Comparison of ENCODE assay signal across 25 cellular contexts in genomic region chr5:103452666-103453065, GRCh38.
DNase-seq lines count a peak whose midpoint lies in the region; ATAC-seq and TF ChIP-seq lines count a peak whose summit lies in the region.
"Had no signal": no experiment of that assay in that cellular context is flagged by ENCODE, and none has a peak within 500 bp of the region (broad histone marks: within the 10 kb centered on the region; RNA-seq: fewer than 3 reads in every experiment).

No MANE protein-coding gene starts in this region.

- H3K9ac ChIP-seq in SK-N-SH: peak overlapping the region; percentile 61; the same call in 1 of the 2 replicates
- peak overlapping the region; percentile 73 for H3K9ac ChIP-seq in skeletal muscle satellite cell (ENCODE audit: low read depth, low read length)

- no peaks in the 10 kb centered on the region for H4K20me1 ChIP-seq in SK-N-SH (ENCODE audit: insufficient read depth)

- DNase-seq in ELR (ENCODE audit: low read depth) (peak; percentile 75), SK-N-SH (no peak), fibroblast of gingiva (ENCODE audit: low read depth) (peak; percentile 16), medulla oblongata (ENCODE audit: extremely low spot score) (no peak), T-helper 9 cell (no peak)
- DNase-seq: activated CD4-positive, alpha-beta T cell treated with anti-CD3 and anti-CD28 coated beads, Interleukin-2, amount 50 U/mL, for 4 hours; activated gamma-delta T cell; AML-193; DMS79 treated with DMSO at 0.1 percent for 48 hours; dorsolateral prefrontal cortex; left cardiac atrium; NCI-H1436; NCI-H2171 treated with DMSO at 0.1 percent for 48 hours; NCI-H69; posterior cingulate gyrus; Right ventricle myocardium superior; stimulated activated CD4-positive, alpha-beta T cell treated with anti-CD3 and anti-CD28 coated beads, Interleukin-1b, Interleukin-23, amount 100 ng/mL, for 48 hours; stimulated activated naive B cell treated with anti-CD40 and anti-IgM and Interleukin-4, amounts not matched to agents 10 μg/mL and 1 μg/mL and 100 μg/mL, for 72 hours; testis had no signal

- CTCF ChIA-PET in SK-N-SH (lab: Yijun Ruan, JAX): interaction anchor here (1.4 kb wide), 1 partner anchor 220 kb away, joined by 5 read pairs; no protein-coding TSS in a partner anchor

- no peak for TF ChIP-seq CTCF in SK-N-SH (IDR thresholded peaks at IDR 0.05)

- H3K9me2 ChIP-seq in SK-N-SH: no peaks in the 10 kb centered on the region

- H3K79me2 ChIP-seq in SK-N-SH (ENCODE audit: insufficient read depth): no peaks in the 10 kb centered on the region

- no peak for ATAC-seq in HG02938 (IDR thresholded peaks at IDR 0.05; ENCODE audit: unreplicated experiment)
- ATAC-seq: gastroesophageal sphincter; HCT116; left cardiac atrium; stimulated activated naive B cell treated with anti-CD40 and anti-IgM and Interleukin-4, amounts not matched to agents 10 μg/mL and 1 μg/mL and 100 μg/mL, for 72 hours had no signal

- TF ChIP-seq RAD21 in SK-N-SH (IDR thresholded peaks at IDR 0.05; ENCODE audit: low read length): no peak

- H3K27me3 ChIP-seq in SK-N-SH (ENCODE audit: insufficient read depth): no peaks in the 10 kb centered on the region
- no peaks in the 10 kb centered on the region for H3K27me3 ChIP-seq in skeletal muscle satellite cell (ENCODE audit: control insufficient read depth, insufficient read depth, low read length)
- H3K27me3 ChIP-seq: adrenal gland, dorsolateral prefrontal cortex, gastroesophageal sphincter, testis had no signal

- H3K4me3 ChIP-seq in SK-N-SH (ENCODE audit: low read depth in 2 of 2, low read length in 1 of 2) (no peak overlapping the region), skeletal muscle satellite cell (ENCODE audit: low read length) (no peak overlapping the region)
- H3K4me3 ChIP-seq: adrenal gland, gastroesophageal sphincter, testis had no signal

- no peak overlapping the region for H2AFZ ChIP-seq in SK-N-SH (ENCODE audit: low read depth)

- POLR2A ChIA-PET in SK-N-SH (lab: Yijun Ruan, JAX): no interaction called here

- H3F3A ChIP-seq in SK-N-SH (replicated peaks; ENCODE audit: insufficient read depth): peaks cover 38% of the 10 kb centered on the region

- TF ChIP-seq EP300 in SK-N-SH (IDR thresholded peaks at IDR 0.05; ENCODE audit: borderline replicate concordance in 1 of 2, low read depth in 1 of 2, low read length in 1 of 2): peak in 1 of 2 experiments; percentile 95; a peak in 2 of 4 replicates

- H3K36me3 ChIP-seq in SK-N-SH (replicated peaks in 1 of 2; ENCODE audit: control insufficient read depth in 1 of 2, insufficient read depth in 2 of 2, low read length in 1 of 2) (no peaks in the 10 kb centered on the region), skeletal muscle satellite cell (ENCODE audit: insufficient read depth, low read length) (no peaks in the 10 kb centered on the region)
- H3K36me3 ChIP-seq: adrenal gland, gastroesophageal sphincter had no signal

- peak overlapping the region; percentile 85 to 89 for H3K27ac ChIP-seq in SK-N-SH (ENCODE audit: low read depth in 2 of 2, low read length in 1 of 2)
- H3K27ac ChIP-seq: adrenal gland, epithelial cell of prostate, gastroesophageal sphincter, testis had no signal

- 10% methylated on average over 1 of the region's 1 CpG for WGBS in SK-N-SH (ENCODE audit: low lambda C conversion rate)

- peaks cover 16 to 28% of the 10 kb centered on the region in 2 experiments; a peak in 3 of 4 replicates for H3K4me1 ChIP-seq in SK-N-SH (ENCODE audit: control insufficient read depth in 1 of 2, insufficient read depth in 2 of 2, low read depth in 1 of 2, low read length in 1 of 2)
- peaks cover 45% of the 10 kb centered on the region for H3K4me1 ChIP-seq in skeletal muscle satellite cell (ENCODE audit: control insufficient read depth, insufficient read depth, low read length)
- H3K4me1 ChIP-seq: gastroesophageal sphincter, testis had no signal

- H3K4me2 ChIP-seq in SK-N-SH (peak overlapping the region; percentile 21; the same call in 1 of the 2 replicates), skeletal muscle satellite cell (ENCODE audit: low read length) (peak overlapping the region; percentile 26)

- H3K9me3 ChIP-seq in SK-N-SH: no peaks in the 10 kb centered on the region
- H3K9me3 ChIP-seq in skeletal muscle satellite cell (replicated peaks; ENCODE audit: low read length): no peaks in the 10 kb centered on the region
- H3K9me3 ChIP-seq: adrenal gland, gastroesophageal sphincter, testis had no signal

TF ChIP-seq in SK-N-SH, 30 proteins besides CTCF, POLR2A, EP300 and RAD21:
- TF ChIP-seq POLR2AphosphoS5 (IDR thresholded peaks at IDR 0.05; ENCODE audit: low read depth, low read length) (peak; percentile 47; the same call in 1 of the 2 replicates), NRF1 (IDR thresholded peaks at IDR 0.05; ENCODE audit: low read depth, low read length) (no peak), REST (IDR thresholded peaks at IDR 0.05; ENCODE audit: low read depth, low read length) (no peak), FOXM1 (IDR thresholded peaks at IDR 0.05; ENCODE audit: low read depth) (0 out of 2 replicates have a peak, but pooled peaks have one; percentile 26), TEAD4 (IDR thresholded peaks at IDR 0.05; ENCODE audit: borderline replicate concordance, insufficient read depth) (peak; percentile 63; the same call in 1 of the 2 replicates), NFIC (IDR thresholded peaks at IDR 0.05; ENCODE audit: borderline replicate concordance) (peak; percentile 87), SMC3 (IDR thresholded peaks at IDR 0.05; ENCODE audit: low read depth, low read length) (no peak), TCF12 (IDR thresholded peaks at IDR 0.05) (peak; percentile 82), EZH2phosphoT487 (IDR thresholded peaks at IDR 0.05; ENCODE audit: borderline replicate concordance, low read depth) (no peak), PBX3 (IDR thresholded peaks at IDR 0.05) (peak; percentile 83), GABPA (IDR thresholded peaks at IDR 0.05; ENCODE audit: low read depth) (no peak), JUND (IDR thresholded peaks at IDR 0.05) (peak; percentile 68), RXRA (IDR thresholded peaks at IDR 0.05; ENCODE audit: borderline replicate concordance, low read depth) (peak; percentile 83; the same call in 1 of the 2 replicates), TAF1 (IDR thresholded peaks at IDR 0.05; ENCODE audit: borderline replicate concordance, low read depth, low read length) (no peak), MEF2A (IDR thresholded peaks at IDR 0.05; ENCODE audit: borderline replicate concordance, low read depth) (0 out of 2 replicates have a peak, but pooled peaks have one; percentile 47), FOSL2 (IDR thresholded peaks at IDR 0.05; ENCODE audit: borderline replicate concordance, low read depth) (peak; percentile 71), ELF1 (IDR thresholded peaks at IDR 0.05) (peak; percentile 46; the same call in 1 of the 2 replicates)

Comparison
In these comparisons a context has a peak if more than half of its experiments do, and no peak if none do; other contexts are left out.
1. DNase-seq: peak in ELR (single experiment) and fibroblast of gingiva (single experiment); none in SK-N-SH (single experiment), medulla oblongata (single experiment) and T-helper 9 cell (single experiment).